ENCODE assay signal across 24 cellular contexts in the genomic region with DNA sequence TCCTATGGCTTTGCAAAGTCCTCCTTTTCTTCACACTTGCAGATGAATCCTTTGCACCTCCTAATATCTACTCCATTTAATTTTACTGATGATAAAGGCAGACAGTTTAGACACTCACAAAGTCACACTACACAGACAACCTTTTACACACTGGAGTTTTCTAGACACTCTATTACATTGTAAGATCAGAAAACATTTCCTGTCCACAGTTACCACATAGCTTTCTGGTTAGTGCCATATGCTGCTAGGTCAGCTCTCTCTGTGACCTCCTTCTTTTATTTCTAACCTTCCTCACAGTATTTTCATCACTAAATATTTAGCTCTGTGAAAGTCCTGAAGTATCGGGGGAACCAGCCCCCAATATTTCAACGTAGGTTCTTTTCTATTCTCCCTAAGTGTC. TPM values are rescaled to one million over a fixed set of nuclear protein-coding genes. Genes with fewer than 3 reads are reported as not detected.
DNase-seq lines count a peak whose midpoint lies in the region; ATAC-seq, FAIRE-seq and TF ChIP-seq lines count a peak whose summit lies in the region.
"Had no signal": no experiment of that assay in that cellular context is flagged by ENCODE, and none has a peak within 500 bp of the region (broad histone marks: within the 10 kb centered on the region; RNA-seq: fewer than 3 reads in every experiment).

No MANE protein-coding gene starts in this region.

- H3K27me3 Mint-ChIP-seq in natural killer cell (ENCODE audit: low read depth in 2 of 2) (no peaks in the 10 kb centered on the region), HFFc6 (ENCODE audit: insufficient read depth) (peaks cover 9% of the 10 kb centered on the region)

- FAIRE-seq in urothelium cell line (lab: Jason Lieb, UNC) = no peak
- FAIRE-seq: A204.1, GM12891 had no signal

- H3K27ac Mint-ChIP-seq in natural killer cell (peak overlapping the region; percentile 87 to 92), HFFc6 (no peak overlapping the region)

- TF ChIP-seq CTCF in cardiac fibroblast (IDR thresholded peaks at IDR 0.05; ENCODE audit: low read depth, low read length) (no peak), natural killer cell (IDR thresholded peaks at IDR 0.05) (no peak), HFFc6 (IDR thresholded peaks at IDR 0.05) (no peak)

- DNase-seq in EH (ENCODE audit: low read depth) (peak; percentile 25), HCEC 1CT (peak; percentile 35), cardiac fibroblast (ENCODE audit: low read depth in 2 of 2) (peak; percentile 17 to 26), natural killer cell (no peak), urothelium cell line (ENCODE audit: low spot score) (no peak), NCI-H2227 (lab: John Stamatoyannopoulos, UW; ENCODE audit: unreplicated experiment) (no peak), HFFc6 (no peak)
- DNase-seq: BE2C; DMS79; MG63; NCI-H1048; NCI-H1417 treated with DMSO at 0.1 percent for 48 hours; NCI-H187; NCI-H2227 treated with DMSO at 0.1 percent for 48 hours; NCI-H510A treated with DMSO at 0.1 percent for 48 hours; NCI-H748 treated with DMSO at 0.1 percent for 48 hours; NK-92 treated with Interleukin-12 subunit alpha and Interleukin-12 subunit beta, amount 100 ng/mL, for 24 hours; SIG-M5; SK-N-SH had no signal

- no peak overlapping the region for H3K4me3 ChIP-seq in cardiac fibroblast (replicated peaks in 1 of 2; ENCODE audit: low read depth in 2 of 2, low read length in 2 of 2)
- H3K4me3 ChIP-seq: MG63 had no signal

- peaks cover 28% of the 10 kb centered on the region for H3K36me3 Mint-ChIP-seq in natural killer cell
- H3K36me3 Mint-ChIP-seq in HFFc6 (ENCODE audit: low read depth) = no peaks in the 10 kb centered on the region

- H3K4me3 Mint-ChIP-seq in natural killer cell = peak overlapping the region; percentile 98
- H3K4me3 Mint-ChIP-seq in HFFc6 = no peak overlapping the region

- H3K4me1 Mint-ChIP-seq in natural killer cell = peaks cover 78 to 92% of the 10 kb centered on the region in 2 donors
- peaks cover 32% of the 10 kb centered on the region for H3K4me1 Mint-ChIP-seq in HFFc6 (ENCODE audit: low read depth)

- H3K9me3 Mint-ChIP-seq in natural killer cell (no peaks in the 10 kb centered on the region), HFFc6 (no peaks in the 10 kb centered on the region)

- peak; percentile 53 to 75 (median 74) for ATAC-seq in natural killer cell

- intact Hi-C loops in natural killer cell (cut with micrococcal nuclease) = loop anchor here (2.0 kb wide), 1 partner anchor 14 kb away; no protein-coding TSS in a partner anchor

RNA-seq across cellular contexts. Expression of a gene that starts 5.1 kb away (rescaled TPM):
- 100 to 1,000 TPM; 133 to 250 (median 143) TPM for total RNA-seq in natural killer cell
- total RNA-seq in HFFc6 (2021; fragmentation: NEBNext Ultra II Directional; extraction: Animal tissue kit (Norgen Biotek cat#: 25700)) = not detected
- total RNA-seq: G401 had no signal

RNA-seq across cellular contexts. Expression of a gene that starts 25.3 kb away (rescaled TPM):
- under 1 TPM; 0.09 to 0.34 (median 0.13) TPM for total RNA-seq in natural killer cell
- under 1 TPM; 0.09 to 0.43 (median 0.20) TPM for total RNA-seq in HFFc6 (2021; fragmentation: NEBNext Ultra II Directional; extraction: Animal tissue kit (Norgen Biotek cat#: 25700))

RNA-seq across cellular contexts. Expression of a gene that starts 30.2 kb away (rescaled TPM):
- total RNA-seq in natural killer cell = not detected
- not detected for total RNA-seq in HFFc6 (2021; fragmentation: NEBNext Ultra II Directional; extraction: Animal tissue kit (Norgen Biotek cat#: 25700))
- total RNA-seq: G401, H4, LHCN-M2 had no signal

Comparison
In these comparisons a context has a peak if more than half of its experiments do, and no peak if none do; other contexts are left out.
1. DNase-seq: peak in EH (single experiment), HCEC 1CT (single experiment) and cardiac fibroblast (2 of 2); none in natural killer cell (single experiment), urothelium cell line (single experiment), NCI-H2227 (single experiment) and HFFc6 (single experiment).
2. RNA of a gene that starts 5.1 kb away (total RNA-seq): 133 to 250 TPM in natural killer cell; not detected in HFFc6; every median in the first group is over 100 times any median in the second.